12 cellular contexts compared by ENCODE assay signal in the genomic region with DNA sequence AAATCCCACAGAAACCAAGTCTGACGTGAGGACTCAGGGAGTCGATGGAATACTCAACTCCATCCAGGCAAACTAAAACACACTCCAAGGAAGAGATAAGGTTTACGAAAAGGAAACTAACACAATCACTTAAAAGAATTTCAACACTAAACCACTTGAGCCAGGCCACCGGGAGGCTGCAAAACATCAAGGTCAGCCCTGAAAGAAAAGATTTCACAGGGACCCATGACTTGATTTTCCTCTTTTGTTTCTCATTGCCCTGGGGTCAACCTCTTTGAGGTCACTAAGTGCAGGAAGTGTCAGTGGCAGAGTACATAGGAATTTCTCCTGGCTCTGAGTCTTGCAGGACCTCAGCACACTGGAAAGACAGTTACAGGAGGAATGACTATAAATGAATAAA.
DNase-seq lines count a peak whose midpoint lies in the region; ATAC-seq and TF ChIP-seq lines count a peak whose summit lies in the region.
"Had no signal": no experiment of that assay in that cellular context is flagged by ENCODE, and none has a peak within 500 bp of the region (broad histone marks: within the 10 kb centered on the region; RNA-seq: fewer than 3 reads in every experiment).

No MANE protein-coding gene starts in this region.

- no peaks in the 10 kb centered on the region for H3K27me3 ChIP-seq in heart left ventricle
- no peaks in the 10 kb centered on the region for H3K27me3 ChIP-seq in osteoblast (ENCODE audit: insufficient read depth, low read length)

- H3K9me3 ChIP-seq in heart left ventricle (peaks cover 0 to 3% (median 0%) of the 10 kb centered on the region in 12 donors), osteoblast (ENCODE audit: low read depth, low read length) (no peaks in the 10 kb centered on the region)

- intact Hi-C loops in heart left ventricle (cut with DNase I): no loop called here

- no peaks in the 10 kb centered on the region for H4K20me1 ChIP-seq in osteoblast (ENCODE audit: insufficient read depth, low read length)

- peak overlapping the region; percentile 49 for H3K4me2 ChIP-seq in osteoblast (ENCODE audit: insufficient read depth, low read length)

- ATAC-seq in heart left ventricle (peak; percentile 63 to 80 (median 78)), HG02678 (IDR thresholded peaks at IDR 0.05; ENCODE audit: unreplicated experiment) (no peak)
- ATAC-seq: activated CD4-positive, CD25-positive, alpha-beta regulatory T cell treated with anti-CD3 and anti-CD28 coated beads, Interleukin-2, amount 50 U/mL, for 24 hours; K562 had no signal

- DNase-seq in AG20443 (ENCODE audit: low spot score) (peak; percentile 39), UCSD-AML1 (lab: John Stamatoyannopoulos, UW; ENCODE audit: unreplicated experiment) (peak; percentile 13), heart left ventricle (peak in 3 of 5 donors; percentile 22 to 28 (median 26)), osteoblast (ENCODE audit: insufficient read length, low spot score, missing footprints) (no peak), superior temporal gyrus (ENCODE audit: extremely low spot score) (no peak), retina (no peak), COLO668 (lab: John Stamatoyannopoulos, UW; ENCODE audit: unreplicated experiment) (no peak)
- DNase-seq: activated gamma-delta T cell, SHP77 had no signal

- TF ChIP-seq CTCF in heart left ventricle (IDR thresholded peaks at IDR 0.05): no peak
- TF ChIP-seq CTCF in osteoblast (IDR thresholded peaks at IDR 0.05; ENCODE audit: extremely low read depth, low read depth, low read length): no peak

- H3K4me3 ChIP-seq in heart left ventricle (peak overlapping the region in 2 of 12 donors; percentile 10 to 12), osteoblast (ENCODE audit: insufficient read depth, low read length) (no peak overlapping the region)
- H3K4me3 ChIP-seq: K562 had no signal

- H3K4me1 ChIP-seq in heart left ventricle: peaks cover 0 to 31% (median 14%) of the 10 kb centered on the region in 12 donors
- H3K4me1 ChIP-seq in osteoblast (ENCODE audit: insufficient read depth, low read length): peaks cover 7% of the 10 kb centered on the region

- TF ChIP-seq POLR2A in heart left ventricle (IDR thresholded peaks at IDR 0.05): no peak

- H3K36me3 ChIP-seq in heart left ventricle (no peaks in the 10 kb centered on the region), osteoblast (ENCODE audit: insufficient read depth, low read length) (no peaks in the 10 kb centered on the region)

- no peaks in the 10 kb centered on the region for H3K79me2 ChIP-seq in osteoblast (ENCODE audit: insufficient read depth, low read length)

- 6 to 14% (median 9%) methylated on average over 4 of the region's 4 CpGs for WGBS in heart left ventricle, 4 donors

- peak overlapping the region; percentile 62 for H2AFZ ChIP-seq in osteoblast (ENCODE audit: low read length)

- H3K27ac ChIP-seq in heart left ventricle: peak overlapping the region in 9 of 12 donors; percentile 17 to 83 (median 71)
- H3K27ac ChIP-seq in osteoblast (ENCODE audit: low read depth, low read length): peak overlapping the region; percentile 63

Comparison
In these comparisons a context has a peak if more than half of its experiments do, and no peak if none do; other contexts are left out.
1. DNase-seq: peak in AG20443 (single experiment), UCSD-AML1 (single experiment) and heart left ventricle (3 of 5); none in osteoblast (single experiment), superior temporal gyrus (single experiment), retina (single experiment) and COLO668 (single experiment).